ENCODE assay signal across 12 cellular contexts in the genomic region with DNA sequence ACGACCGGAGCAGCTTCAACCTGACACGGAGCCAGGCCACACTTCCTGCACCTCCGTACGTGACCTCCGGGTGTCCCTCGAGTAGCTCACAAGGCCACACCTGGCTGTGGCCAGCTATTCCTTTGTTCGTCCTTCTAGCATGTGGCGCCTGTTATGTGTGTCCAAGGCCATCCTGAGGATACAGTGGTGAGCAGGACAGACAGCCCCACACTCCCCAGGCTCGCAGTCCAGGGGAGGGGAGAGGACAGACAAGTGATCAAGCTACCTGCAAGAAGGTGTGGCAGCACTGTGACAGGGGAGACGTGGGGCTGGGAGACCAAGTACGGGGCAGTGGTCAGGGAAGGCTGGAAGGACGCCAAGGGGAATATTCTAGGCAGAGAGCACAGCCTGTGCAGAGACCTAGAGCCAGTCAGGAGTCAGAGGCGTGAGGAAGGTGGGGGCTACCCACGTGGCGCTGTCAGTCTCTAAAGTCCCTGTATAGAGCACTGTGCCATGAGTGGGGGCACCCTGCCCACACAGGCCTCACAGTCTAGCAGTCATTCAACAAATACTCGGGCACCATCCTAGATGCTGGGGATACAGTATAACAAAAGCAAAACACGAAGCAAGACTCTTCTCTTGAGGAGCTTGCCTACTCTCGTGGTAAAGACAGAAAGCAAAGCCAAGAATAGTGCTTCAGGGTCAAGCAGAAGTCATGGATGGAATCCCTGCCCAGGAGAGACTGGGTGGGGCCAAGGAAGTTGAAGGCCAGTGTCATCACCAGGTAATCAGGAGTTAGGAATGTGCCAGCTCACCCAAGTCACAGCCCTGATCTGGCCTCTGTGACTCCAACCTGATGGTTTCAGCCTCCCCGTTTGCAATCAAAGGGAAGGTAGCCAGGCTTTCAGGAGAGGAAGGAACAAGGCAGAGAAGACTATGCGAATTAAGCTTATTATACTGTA. TPM values are rescaled to one million over a fixed set of nuclear protein-coding genes. Genes with fewer than 3 reads are reported as not detected.
A peak's percentile ranks its signal among the peaks of the same experiment; 100 is the strongest.
DNase-seq lines count a peak whose midpoint lies in the region; ATAC-seq, FAIRE-seq and TF ChIP-seq lines count a peak whose summit lies in the region.
"Had no signal": no experiment of that assay in that cellular context is flagged by ENCODE, and none has a peak within 500 bp of the region (broad histone marks: within the 10 kb centered on the region; RNA-seq: fewer than 3 reads in every experiment).

No MANE protein-coding gene starts in this region.

- CTCF ChIA-PET in GM12878 (lab: Yijun Ruan, JAX) = no interaction called here

- H3K27me3 ChIP-seq in BLaER1 = no peaks in the 10 kb centered on the region
- H3K27me3 ChIP-seq in GM12878 (replicated peaks in 1 of 2; ENCODE audit: control insufficient read depth in 2 of 2, insufficient read depth in 2 of 2, low read length in 1 of 2) = no peaks in the 10 kb centered on the region
- no peaks in the 10 kb centered on the region for H3K27me3 ChIP-seq in liver (ENCODE audit: control insufficient read depth in 4 of 4, insufficient read depth in 4 of 4, low read length in 3 of 4)

- no peak for TF ChIP-seq POLR2A in GM12878 (IDR thresholded peaks at IDR 0.05; ENCODE audit: low read depth, low read length)

- H3K79me2 ChIP-seq in GM12878 (ENCODE audit: control insufficient read depth, insufficient read depth, low read length) = no peaks in the 10 kb centered on the region

- H3K4me3 ChIP-seq in BLaER1 (no peak overlapping the region), GM12878 (no peak overlapping the region), liver (ENCODE audit: low read depth in 1 of 3, low read length in 3 of 3) (no peak overlapping the region)

- RAD21 ChIA-PET in GM12878 (lab: Charles Lee; ENCODE audit: unreplicated experiment) = interaction anchor here (1.4 kb wide), 1 partner anchor 112 kb away, joined by 4 read pairs; no protein-coding TSS in a partner anchor

- H3K9ac ChIP-seq in BLaER1 (no peak overlapping the region), GM12878 (ENCODE audit: control insufficient read depth, insufficient read depth, low read length) (no peak overlapping the region), liver (ENCODE audit: low read depth in 1 of 2, low read length in 2 of 2) (no peak overlapping the region)

- peak; percentile 25; the same call in 1 of the 3 replicates for ATAC-seq in GM12878
- no peak for ATAC-seq in GM18861 (IDR thresholded peaks at IDR 0.05; ENCODE audit: unreplicated experiment)
- ATAC-seq in HG02870 (IDR thresholded peaks at IDR 0.05; ENCODE audit: unreplicated experiment) = no peak

- intact Hi-C loops in GM12878 (cut with micrococcal nuclease; ENCODE audit: unreplicated experiment) = no loop called here

- SMC1A ChIA-PET in GM12878 (lab: Charles Lee; ENCODE audit: uncharacterized antibody, unreplicated experiment) = no interaction called here

- H3K4me2 ChIP-seq in BLaER1 (peak overlapping the region; percentile 53), GM12878 (ENCODE audit: control insufficient read depth, insufficient read depth) (no peak overlapping the region)

- 57% methylated on average over 21 of the region's 21 CpGs for WGBS in GM12878 (ENCODE audit: insufficient coverage, insufficient replicate concordance, low lambda C conversion rate, missing lambda C conversion rate)
- WGBS in liver = 87% methylated on average over 21 of the region's 21 CpGs

- TF ChIP-seq EP300 in GM12878 (IDR thresholded peaks at IDR 0.05; ENCODE audit: borderline replicate concordance in 1 of 2, control insufficient read depth in 1 of 2, low read depth in 2 of 2, low read length in 2 of 2) = no peak

- H3K4me1 ChIP-seq in BLaER1 (peaks cover 67% of the 10 kb centered on the region), GM12878 (ENCODE audit: control insufficient read depth, insufficient read depth, low read length) (peaks cover 5% of the 10 kb centered on the region), liver (ENCODE audit: control insufficient read depth in 4 of 4, insufficient read depth in 4 of 4, low read length in 3 of 4) (peaks cover 2 to 10% (median 8%) of the 10 kb centered on the region in 4 donors)

- FAIRE-seq in GM12878 (lab: Jason Lieb, UNC) = no peak
- FAIRE-seq: GM19239 had no signal

- H3K9me3 ChIP-seq in BLaER1 (no peaks in the 10 kb centered on the region), GM12878 (replicated peaks; ENCODE audit: control insufficient read depth, insufficient read depth, low read length) (no peaks in the 10 kb centered on the region), liver (ENCODE audit: control insufficient read depth in 4 of 4, low read length in 3 of 4) (no peaks in the 10 kb centered on the region)

- POLR2A ChIA-PET in GM12878 (lab: Charles Lee) = no interaction called here

- no TSS peak for BruUV-seq in GM12878 (replicated peaks; lab: Mats Ljungman, UMichigan)

- H2AFZ ChIP-seq in GM12878 (ENCODE audit: control insufficient read depth, low read depth, low read length) = no peak overlapping the region

- H3K36me3 ChIP-seq in BLaER1 (no peaks in the 10 kb centered on the region), GM12878 (ENCODE audit: control insufficient read depth in 2 of 2, insufficient read depth in 2 of 2, low read length in 1 of 2) (no peaks in the 10 kb centered on the region), liver (ENCODE audit: control insufficient read depth in 4 of 4, insufficient read depth in 3 of 4, low read depth in 1 of 4, low read length in 3 of 4) (no peaks in the 10 kb centered on the region)

- no peaks in the 10 kb centered on the region for H4K20me1 ChIP-seq in BLaER1
- no peaks in the 10 kb centered on the region for H4K20me1 ChIP-seq in GM12878 (ENCODE audit: control insufficient read depth, insufficient read depth)

- TF ChIP-seq RAD21 in GM12878 (IDR thresholded peaks at IDR 0.05; ENCODE audit: insufficient read depth, low read depth, low read length) (no peak), liver (IDR thresholded peaks at IDR 0.05) (peak; percentile 63 to 78)

- TF ChIP-seq CTCF in GM12878 (IDR thresholded peaks at IDR 0.05 in 2 of 3, conservative IDR thresholded peaks at IDR 0.05 in 1 of 3; ENCODE audit: control insufficient read depth in 2 of 3, extremely low read depth in 1 of 3, insufficient read depth in 1 of 3, low read depth in 3 of 3, low read length in 3 of 3) (0 out of 6 replicates have a peak, but pooled peaks of 1 of the 3 experiments have one; percentile 13), liver (IDR thresholded peaks at IDR 0.05; ENCODE audit: low read depth, low read length, missing input control) (peak; percentile 30)

- DNase-seq in HS-5 (ENCODE audit: low read depth) (peak; percentile 49), GM12878 (ENCODE audit: low read depth, low spot score) (no peak), NCI-H1048 (lab: John Stamatoyannopoulos, UW) (no peak), COLO668 (lab: John Stamatoyannopoulos, UW; ENCODE audit: unreplicated experiment) (no peak)
- DNase-seq: activated CD4-positive, alpha-beta T cell treated with anti-CD3 and anti-CD28 coated beads for 48 hours; anterior cingulate cortex; OCI-M1 had no signal

- H3K27ac ChIP-seq in BLaER1 = no peak overlapping the region
- no peak overlapping the region for H3K27ac ChIP-seq in GM12878 (ENCODE audit: control insufficient read depth, insufficient read depth)
- no peak overlapping the region for H3K27ac ChIP-seq in liver (ENCODE audit: low read depth in 1 of 2, low read length in 2 of 2)

- in situ Hi-C loops in GM12878 (cut with MboI) = no loop called here

TF ChIP-seq in GM12878, 131 proteins besides CTCF, POLR2A, EP300 and RAD21 (continues in another document):
- TF ChIP-seq BCL11A (IDR thresholded peaks at IDR 0.05; ENCODE audit: low read depth, low read length) (no peak), NFYA (IDR thresholded peaks at IDR 0.05; ENCODE audit: borderline replicate concordance, low read depth, low read length) (no peak), BRCA1 (IDR thresholded peaks at IDR 0.05; ENCODE audit: low read depth, low read length) (no peak), ZNF622 (IDR thresholded peaks at IDR 0.05) (no peak), PML (IDR thresholded peaks at IDR 0.05; ENCODE audit: low read length) (no peak), NFIC (IDR thresholded peaks at IDR 0.05; ENCODE audit: low read depth, low read length) (no peak), ESRRA (IDR thresholded peaks at IDR 0.05; ENCODE audit: low read length) (no peak), NFXL1 (IDR thresholded peaks at IDR 0.05; ENCODE audit: borderline replicate concordance) (no peak)

TF ChIP-seq in liver, 16 proteins besides CTCF, POLR2A, EP300 and RAD21 (continues in another document):
- TF ChIP-seq FOXA1 (IDR thresholded peaks at IDR 0.05) (no peak), TAF1 (conservative IDR thresholded peaks at IDR 0.05) (no peak), JUND (IDR thresholded peaks at IDR 0.05) (no peak), EGR1 (IDR thresholded peaks at IDR 0.05; ENCODE audit: low read depth in 2 of 2) (no peak), HNF4G (IDR thresholded peaks at IDR 0.05) (no peak)
- TF ChIP-seq, protein P1, sequence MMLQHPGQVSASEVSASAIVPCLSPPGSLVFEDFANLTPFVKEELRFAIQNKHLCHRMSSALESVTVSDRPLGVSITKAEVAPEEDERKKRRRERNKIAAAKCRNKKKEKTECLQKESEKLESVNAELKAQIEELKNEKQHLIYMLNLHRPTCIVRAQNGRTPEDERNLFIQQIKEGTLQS (IDR thresholded peaks at IDR 0.05) = no peak

RNA-seq across cellular contexts. Expression of a gene that starts 58.6 kb away (rescaled TPM):
- 0.15 TPM in 1 of 2 replicates, not detected in the other for total RNA-seq in GM12878 (2013; cell fraction: nucleolus; rRNA removed)
- 0.16 TPM in 1 of 2 replicates, not detected in the other for total RNA-seq in GM12878 (2014; rRNA removed)
- 0.04 TPM in 1 of 2 replicates, not detected in the other for total RNA-seq in GM12878 (2014; rRNA removed; fragmentation: Illumina TruSeq; extraction: Trizol)
- total RNA-seq in GM12878 (2021) = 0.10 and 0.27 TPM in 2 replicates
- polyA plus RNA-seq in GM12878 (2011; ENCODE audit: low read depth) = not detected
- 0.04 TPM in 1 of 2 replicates, not detected in the other for polyA plus RNA-seq in GM12878 (2011; rRNA removed)
- not detected in 2 replicates for polyA plus RNA-seq in GM12878 (2011; cell fraction: cytosol; rRNA removed)
- not detected in 2 replicates for polyA plus RNA-seq in GM12878 (2011; cell fraction: nucleus; rRNA removed)
- polyA plus RNA-seq in GM12878 (2012) = 0.10 and 0.20 TPM in 2 replicates
- 0.25 TPM in 1 of 2 replicates, not detected in the other for polyA plus RNA-seq in GM12878 (2014; fragmentation: Illumina TruSeq; extraction: Trizol)
- polyA plus RNA-seq in GM12878 (2014; fragmentation: Nextera tagmentation; extraction: Ambion mirVana) = not detected
- polyA plus RNA-seq in GM12878 (2014; rRNA removed) = 0.27 TPM in 1 of 2 replicates, not detected in the other
- polyA plus RNA-seq in GM12878 (2016; fragmentation: Nextera tagmentation; extraction: Ambion mirVana) = not detected
- 0.07 TPM in 1 of 2 replicates, not detected in the other for polyA minus RNA-seq in GM12878 (2011; rRNA and poly(A)+ RNA removed)
- polyA minus RNA-seq in GM12878 (2011; cell fraction: cytosol; rRNA and poly(A)+ RNA removed) = not detected in 2 replicates
- not detected in 2 replicates for polyA minus RNA-seq in GM12878 (2011; cell fraction: nucleus; rRNA and poly(A)+ RNA removed)
- total RNA-seq in liver = 10 to 100 TPM in 1 of 2 donors, 1 to 10 TPM in 1; 6.5 to 10.9 TPM
- polyA plus RNA-seq in liver = 10 to 100 TPM in 1 of 2 donors, 1 to 10 TPM in 1; 9.0 to 24.9 TPM

Comparison
In these comparisons a context has a peak if more than half of its experiments do, and no peak if none do; other contexts are left out.
1. RNA of a gene that starts 58.6 kb away (total RNA-seq): 6.5 to 10.9 TPM in liver; 0.04 to 0.27 TPM in GM12878; every median in the first group is over 4 times any median in the second.